8 cellular contexts compared by ENCODE assay signal in the genomic region with DNA sequence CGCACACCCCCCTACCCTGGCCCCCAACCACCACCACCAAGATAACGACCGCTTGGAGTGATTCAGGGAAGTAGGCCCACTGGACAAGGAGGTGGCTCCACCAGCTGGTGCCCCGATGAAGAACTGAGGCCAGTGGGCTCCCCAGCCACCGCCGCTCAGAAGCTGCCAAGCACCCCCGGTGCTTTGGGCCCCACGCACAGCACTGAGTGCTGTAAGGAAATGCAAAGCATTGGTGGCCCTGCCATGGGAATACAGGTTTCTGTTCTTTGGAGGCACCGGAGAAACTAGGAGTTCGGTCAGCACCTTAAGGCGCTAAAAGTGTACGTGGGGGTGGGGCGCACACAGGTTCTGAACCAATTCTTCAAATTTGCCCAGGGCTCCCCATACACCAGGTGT. TPM values are rescaled to one million over a fixed set of nuclear protein-coding genes. Genes with fewer than 3 reads are reported as not detected.
DNase-seq lines count a peak whose midpoint lies in the region; ATAC-seq and TF ChIP-seq lines count a peak whose summit lies in the region.

No MANE protein-coding gene starts in this region.

- ATAC-seq in gastrocnemius medialis (peak; percentile 15 to 30), HG02970 (IDR thresholded peaks at IDR 0.05; ENCODE audit: low FRiP score, unreplicated experiment) (no peak), GM21825 (IDR thresholded peaks at IDR 0.05; ENCODE audit: unreplicated experiment) (no peak)

- H3K4me1 Mint-ChIP-seq in activated T-helper 1 cell treated with anti-CD3 and anti-CD28 coated beads, Interleukin-12 subunit alpha, Interleukin-12 subunit beta, Interleukin-2, Interleukin-4 antibody, amounts not matched to agents 30 ng/mL and 10 ng/mL and 1 ng/mL, durations not matched to agents 14 hours and 24 hours and 36 hours (ENCODE audit: low read depth) = peaks cover 47% of the 10 kb centered on the region

- H3K27ac ChIP-seq in right atrium auricular region (peak overlapping the region; percentile 52 to 70), gastrocnemius medialis (peak overlapping the region; percentile 58 to 86 (median 82))

- no peaks in the 10 kb centered on the region for H3K9me3 Mint-ChIP-seq in activated T-helper 1 cell treated with anti-CD3 and anti-CD28 coated beads, Interleukin-12 subunit alpha, Interleukin-12 subunit beta, Interleukin-2, Interleukin-4 antibody, amounts not matched to agents 30 ng/mL and 10 ng/mL and 1 ng/mL, durations not matched to agents 14 hours and 24 hours and 36 hours

- DNase-seq in HFF-Myc (ENCODE audit: extremely low read depth, low read depth) (no peak), right atrium auricular region (ENCODE audit: low spot score) (no peak), gastrocnemius medialis (no peak), dedifferentiated amniotic fluid mesenchymal stem cell (ENCODE audit: extremely low spot score) (no peak), Ammon's horn (ENCODE audit: low spot score) (no peak)
- no peak for DNase-seq in activated T-helper 1 cell treated with anti-CD3 and anti-CD28 coated beads, Interleukin-12 subunit alpha, Interleukin-12 subunit beta, Interleukin-2, Interleukin-4 antibody, amounts not matched to agents 30 ng/mL and 10 ng/mL and 1 ng/mL, durations not matched to agents 14 hours and 24 hours and 36 hours (ENCODE audit: low spot score)

- H3K36me3 Mint-ChIP-seq in activated T-helper 1 cell treated with anti-CD3 and anti-CD28 coated beads, Interleukin-12 subunit alpha, Interleukin-12 subunit beta, Interleukin-2, Interleukin-4 antibody, amounts not matched to agents 30 ng/mL and 10 ng/mL and 1 ng/mL, durations not matched to agents 14 hours and 24 hours and 36 hours (ENCODE audit: low read depth) = peaks cover 9% of the 10 kb centered on the region

- intact Hi-C loops in activated T-helper 1 cell treated with anti-CD3 and anti-CD28 coated beads, Interleukin-12 subunit alpha, Interleukin-12 subunit beta, Interleukin-2, Interleukin-4 antibody, amounts not matched to agents 30 ng/mL and 10 ng/mL and 1 ng/mL, durations not matched to agents 14 hours and 24 hours and 36 hours (cut with micrococcal nuclease) = loop anchor here (5.0 to 10.0 kb wide), 6 partner anchors 238 to 1555 kb away; a partner anchor contains a TSS
- intact Hi-C loops in gastrocnemius medialis (cut with DNase I; ENCODE audit: low total_unique reads) = loop anchor here (2.0 kb wide), 1 partner anchor 191 kb away; no protein-coding TSS in a partner anchor

- no peaks in the 10 kb centered on the region for H3K27me3 ChIP-seq in right atrium auricular region
- no peaks in the 10 kb centered on the region for H3K27me3 ChIP-seq in gastrocnemius medialis

- H3K4me3 Mint-ChIP-seq in activated T-helper 1 cell treated with anti-CD3 and anti-CD28 coated beads, Interleukin-12 subunit alpha, Interleukin-12 subunit beta, Interleukin-2, Interleukin-4 antibody, amounts not matched to agents 30 ng/mL and 10 ng/mL and 1 ng/mL, durations not matched to agents 14 hours and 24 hours and 36 hours = peak overlapping the region; percentile 76

- H3K9me3 ChIP-seq in right atrium auricular region (no peaks in the 10 kb centered on the region), gastrocnemius medialis (no peaks in the 10 kb centered on the region)

- peak overlapping the region; percentile 76 for H3K27ac Mint-ChIP-seq in activated T-helper 1 cell treated with anti-CD3 and anti-CD28 coated beads, Interleukin-12 subunit alpha, Interleukin-12 subunit beta, Interleukin-2, Interleukin-4 antibody, amounts not matched to agents 30 ng/mL and 10 ng/mL and 1 ng/mL, durations not matched to agents 14 hours and 24 hours and 36 hours

- H3K27me3 Mint-ChIP-seq in activated T-helper 1 cell treated with anti-CD3 and anti-CD28 coated beads, Interleukin-12 subunit alpha, Interleukin-12 subunit beta, Interleukin-2, Interleukin-4 antibody, amounts not matched to agents 30 ng/mL and 10 ng/mL and 1 ng/mL, durations not matched to agents 14 hours and 24 hours and 36 hours (ENCODE audit: insufficient read depth) = peaks cover 30% of the 10 kb centered on the region

- peaks cover 0 to 31% of the 10 kb centered on the region in 2 donors for H3K4me1 ChIP-seq in right atrium auricular region
- H3K4me1 ChIP-seq in gastrocnemius medialis = peaks cover 5 to 36% of the 10 kb centered on the region in 2 donors

- no peak for TF ChIP-seq POLR2A in gastrocnemius medialis (IDR thresholded peaks at IDR 0.05)

- no peak for TF ChIP-seq CTCF in HFF-Myc (IDR thresholded peaks at IDR 0.05; ENCODE audit: low read depth, low read length, missing control alignments)
- peak in 1 of 2 donors; percentile 50 for TF ChIP-seq CTCF in right atrium auricular region (IDR thresholded peaks at IDR 0.05)
- TF ChIP-seq CTCF in gastrocnemius medialis (IDR thresholded peaks at IDR 0.05 in 4 of 5, conservative IDR thresholded peaks at IDR 0.05 in 1 of 5) = no peak

- in situ Hi-C loops in gastrocnemius medialis (cut with MboI; ENCODE audit: low sequenced_read_pairs in 4 of 4) = loop anchor here (10.0 to 25.0 kb wide), 3 partner anchors 125 to 937 kb away; a partner anchor contains a TSS

- H3K4me3 ChIP-seq in HFF-Myc (replicated peaks; ENCODE audit: low read depth, low read length) (peak overlapping the region; percentile 57), right atrium auricular region (peak overlapping the region; percentile 72 to 79), gastrocnemius medialis (peak overlapping the region; percentile 61 to 82 (median 66))

- H3K36me3 ChIP-seq in right atrium auricular region (no peaks in the 10 kb centered on the region), gastrocnemius medialis (no peaks in the 10 kb centered on the region)

RNA-seq across cellular contexts. Expression of a gene that starts 0.7 kb away (rescaled TPM):
- 77.2 and 83.0 TPM in 2 replicates for total RNA-seq in activated T-helper 1 cell treated with anti-CD3 and anti-CD28 coated beads, Interleukin-12 subunit alpha, Interleukin-12 subunit beta, Interleukin-2, Interleukin-4 antibody, amounts not matched to agents 30 ng/mL and 10 ng/mL and 1 ng/mL, durations not matched to agents 14 hours and 24 hours and 36 hours
- 10 to 100 TPM; 22.1 to 41.4 TPM for total RNA-seq in right atrium auricular region
- total RNA-seq in gastrocnemius medialis = 10 to 100 TPM in 1 of 4 donors, 1 to 10 TPM in 3; 2.4 to 12.2 (median 7.1) TPM

Comparison
In these comparisons a context has a peak if more than half of its experiments do, and no peak if none do; other contexts are left out.
1. ATAC-seq: peak in gastrocnemius medialis (2 of 2); none in HG02970 (single experiment) and GM21825 (single experiment).
2. Peak in every context shown above with its lines, with median percentiles within 50 percentile points of each other: H3K4me3 ChIP-seq.